Comparison of ENCODE assay signal across 16 cellular contexts in the genomic region with DNA sequence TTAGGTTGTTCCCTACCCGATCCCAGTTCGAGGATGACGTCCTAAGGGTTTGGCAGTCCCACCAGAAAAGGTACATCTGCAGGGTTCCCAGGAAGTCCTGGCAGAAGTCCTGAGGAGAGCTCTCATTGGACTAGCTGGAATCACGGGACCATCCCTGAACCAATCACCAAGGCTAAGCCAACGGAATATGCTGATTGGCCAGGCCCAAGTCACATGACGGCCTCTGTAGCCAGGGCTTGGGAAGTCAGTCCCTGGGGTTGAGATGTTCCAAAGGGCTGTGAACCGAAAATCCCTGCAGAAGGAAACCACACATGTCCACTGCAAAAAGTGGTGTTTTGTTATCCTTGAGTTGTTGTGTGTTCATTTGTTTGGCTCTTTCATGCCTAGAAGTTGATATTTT.
DNase-seq lines count a peak whose midpoint lies in the region; ATAC-seq and TF ChIP-seq lines count a peak whose summit lies in the region.
"Had no signal": no experiment of that assay in that cellular context is flagged by ENCODE, and none has a peak within 500 bp of the region (broad histone marks: within the 10 kb centered on the region; RNA-seq: fewer than 3 reads in every experiment).

No MANE protein-coding gene starts in this region.

- WGBS in endodermal cell (ENCODE audit: insufficient coverage in 1 of 2, insufficient read length in 1 of 2), 2 experiments, result 85 to 93% methylated on average over 5 to 7 of the region's 7 CpGs

- H3K36me3 ChIP-seq in BLaER1 (no peaks in the 10 kb centered on the region), endodermal cell (ENCODE audit: control insufficient read depth, insufficient read depth, low read length) (no peaks in the 10 kb centered on the region)
- H3K36me3 ChIP-seq: upper lobe of right lung had no signal

- no peaks in the 10 kb centered on the region for H3K9me3 Mint-ChIP-seq in endodermal cell
- H3K9me3 Mint-ChIP-seq in activated T-cell treated with anti-CD3 and anti-CD28 coated beads, Interleukin-2, amount 50 U/mL, for 24 hours, result no peaks in the 10 kb centered on the region
- H3K9me3 Mint-ChIP-seq: nephron progenitor cell had no signal

- H3K4me3 ChIP-seq in BLaER1 (no peak overlapping the region), endodermal cell (ENCODE audit: low read length) (no peak overlapping the region), coronary artery (no peak overlapping the region)
- H3K4me3 ChIP-seq: dorsolateral prefrontal cortex, lung, upper lobe of right lung had no signal

- peak overlapping the region; percentile 36; the same call in 1 of the 2 replicates for H3K27ac ChIP-seq in BLaER1
- H3K27ac ChIP-seq in endodermal cell (ENCODE audit: low read depth, low read length), result no peak overlapping the region
- H3K27ac ChIP-seq in coronary artery, result no peak overlapping the region
- H3K27ac ChIP-seq: dorsolateral prefrontal cortex, HL-60, upper lobe of right lung had no signal

- H4K20me1 ChIP-seq in BLaER1, result no peaks in the 10 kb centered on the region

- no peaks in the 10 kb centered on the region for H3K9me3 ChIP-seq in BLaER1
- H3K9me3 ChIP-seq in endodermal cell (ENCODE audit: control insufficient read depth, low read length), result no peaks in the 10 kb centered on the region
- H3K9me3 ChIP-seq: upper lobe of right lung had no signal

- no peak overlapping the region for H3K4me3 Mint-ChIP-seq in endodermal cell
- H3K4me3 Mint-ChIP-seq in activated T-cell treated with anti-CD3 and anti-CD28 coated beads, Interleukin-2, amount 50 U/mL, for 24 hours, result no peak overlapping the region
- H3K4me3 Mint-ChIP-seq: nephron progenitor cell, T-helper 17 cell had no signal

- H3K4me1 ChIP-seq in BLaER1, result peaks cover 33% of the 10 kb centered on the region
- no peaks in the 10 kb centered on the region for H3K4me1 ChIP-seq in endodermal cell (ENCODE audit: control insufficient read depth, insufficient read depth, low read length)
- H3K4me1 ChIP-seq: upper lobe of right lung had no signal

- no peak for ATAC-seq in GM19035 (IDR thresholded peaks at IDR 0.05; ENCODE audit: unreplicated experiment)
- ATAC-seq: T-helper 17 cell, upper lobe of right lung had no signal

- H3K27me3 Mint-ChIP-seq in endodermal cell (ENCODE audit: insufficient read depth), result no peaks in the 10 kb centered on the region
- peaks cover 3% of the 10 kb centered on the region for H3K27me3 Mint-ChIP-seq in activated T-cell treated with anti-CD3 and anti-CD28 coated beads, Interleukin-2, amount 50 U/mL, for 24 hours

- H3K36me3 Mint-ChIP-seq in endodermal cell (ENCODE audit: low read depth), result no peaks in the 10 kb centered on the region
- H3K36me3 Mint-ChIP-seq in activated T-cell treated with anti-CD3 and anti-CD28 coated beads, Interleukin-2, amount 50 U/mL, for 24 hours (ENCODE audit: low read depth), result no peaks in the 10 kb centered on the region

- no peak for TF ChIP-seq CTCF in endodermal cell (conservative IDR thresholded peaks at IDR 0.05)
- TF ChIP-seq CTCF in coronary artery (IDR thresholded peaks at IDR 0.05), result no peak

- DNase-seq in H4 (ENCODE audit: low spot score), result peak; percentile 32
- peak; percentile 21 for DNase-seq in OCI-M1 (lab: John Stamatoyannopoulos, UW)
- DNase-seq in endodermal cell, result peak; percentile 64
- DNase-seq in glomerular visceral epithelial cell (ENCODE audit: extremely low spot score), result no peak
- DNase-seq in activated T-cell treated with anti-CD3 and anti-CD28 coated beads, Interleukin-2, amount 50 U/mL, for 24 hours, result no peak
- no peak for DNase-seq in coronary artery (ENCODE audit: low spot score)
- DNase-seq: NCI-H2171 treated with DMSO at 0.1 percent for 48 hours, nephron progenitor cell, retina, T-helper 17 cell had no signal

- H3K9ac ChIP-seq in BLaER1 (no peak overlapping the region), endodermal cell (ENCODE audit: extremely low read depth, low read length, poor library complexity, severe bottlenecking) (no peak overlapping the region)

- peak overlapping the region; percentile 60 for H3K4me2 ChIP-seq in BLaER1

- no peaks in the 10 kb centered on the region for H3K27me3 ChIP-seq in BLaER1
- H3K27me3 ChIP-seq in endodermal cell (ENCODE audit: control insufficient read depth, insufficient read depth, low read length, poor library complexity, severe bottlenecking), result no peaks in the 10 kb centered on the region
- H3K27me3 ChIP-seq: upper lobe of right lung had no signal

- H3K4me1 Mint-ChIP-seq in endodermal cell, result peaks cover 4% of the 10 kb centered on the region
- no peaks in the 10 kb centered on the region for H3K4me1 Mint-ChIP-seq in activated T-cell treated with anti-CD3 and anti-CD28 coated beads, Interleukin-2, amount 50 U/mL, for 24 hours (ENCODE audit: low read depth)

- no peak overlapping the region for H3K27ac Mint-ChIP-seq in endodermal cell
- no peak overlapping the region for H3K27ac Mint-ChIP-seq in activated T-cell treated with anti-CD3 and anti-CD28 coated beads, Interleukin-2, amount 50 U/mL, for 24 hours
- H3K27ac Mint-ChIP-seq: nephron progenitor cell, T-helper 17 cell had no signal

Comparison
In these comparisons a context has a peak if more than half of its experiments do, and no peak if none do; other contexts are left out.
1. DNase-seq: peak in H4 (single experiment), OCI-M1 (single experiment) and endodermal cell (single experiment); none in glomerular visceral epithelial cell (single experiment), activated T-cell treated with anti-CD3 and anti-CD28 coated beads, Interleukin-2, amount 50 U/mL, for 24 hours (single experiment) and coronary artery (single experiment).